In the genomic region with DNA sequence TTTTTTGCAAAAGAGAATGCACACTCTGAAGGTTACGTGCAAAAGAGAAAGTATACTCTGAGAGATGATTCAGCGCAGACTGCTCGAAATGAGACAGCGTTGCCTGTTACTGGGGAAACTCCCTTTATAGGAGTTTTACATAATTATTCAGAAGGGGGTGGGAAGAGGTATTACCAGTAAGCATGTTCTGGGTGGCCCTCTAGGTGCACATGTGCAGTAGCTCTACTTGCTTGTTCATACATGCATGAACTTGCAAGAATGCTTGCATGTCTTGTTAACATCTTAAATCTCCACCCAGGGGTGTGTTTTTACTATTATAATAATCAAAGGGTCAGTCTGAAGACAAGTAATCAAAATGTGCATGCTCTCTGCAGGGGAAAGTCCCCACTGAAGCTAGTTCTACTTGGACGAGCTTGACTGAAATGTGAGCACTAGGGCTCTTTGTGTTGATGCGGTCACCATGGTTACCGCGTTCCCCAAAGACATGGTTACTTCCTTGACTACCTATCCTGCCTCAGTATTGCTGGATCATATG, we compare ENCODE assay signal across 9 cellular contexts.
DNase-seq lines count a peak whose midpoint lies in the region; ATAC-seq and TF ChIP-seq lines count a peak whose summit lies in the region.
"Had no signal": no experiment of that assay in that cellular context is flagged by ENCODE, and none has a peak within 500 bp of the region (broad histone marks: within the 10 kb centered on the region; RNA-seq: fewer than 3 reads in every experiment).

No MANE protein-coding gene starts in this region.

- H3K36me3 ChIP-seq in CD8-positive, alpha-beta memory T cell (ENCODE audit: insufficient read depth, low read length), result no peaks in the 10 kb centered on the region
- H3K36me3 ChIP-seq in mucosa of descending colon (ENCODE audit: low read depth), result no peaks in the 10 kb centered on the region
- H3K36me3 ChIP-seq in tibial artery, result no peaks in the 10 kb centered on the region

- H3K27ac ChIP-seq in CD8-positive, alpha-beta memory T cell (ENCODE audit: low read depth, low read length), result no peak overlapping the region
- H3K27ac ChIP-seq in tibial artery, result no peak overlapping the region

- H3K9me3 ChIP-seq in CD8-positive, alpha-beta memory T cell (ENCODE audit: low read length), result no peaks in the 10 kb centered on the region
- no peaks in the 10 kb centered on the region for H3K9me3 ChIP-seq in mucosa of descending colon
- no peaks in the 10 kb centered on the region for H3K9me3 ChIP-seq in tibial artery

- no peak overlapping the region for H3K4me3 ChIP-seq in CD8-positive, alpha-beta memory T cell (ENCODE audit: low read length)
- H3K4me3 ChIP-seq in mucosa of descending colon (no peak overlapping the region), tibial artery (no peak overlapping the region)

- no peaks in the 10 kb centered on the region for H3K36me3 Mint-ChIP-seq in CD8-positive, alpha-beta memory T cell
- H3K36me3 Mint-ChIP-seq in activated CD4-positive, alpha-beta T cell treated with anti-CD3 and anti-CD28 coated beads for 36 hours (ENCODE audit: low read depth), result no peaks in the 10 kb centered on the region
- H3K36me3 Mint-ChIP-seq: naive thymus-derived CD8-positive, alpha-beta T cell had no signal

- H3K9me3 Mint-ChIP-seq in CD8-positive, alpha-beta memory T cell, result no peaks in the 10 kb centered on the region
- no peaks in the 10 kb centered on the region for H3K9me3 Mint-ChIP-seq in activated CD4-positive, alpha-beta T cell treated with anti-CD3 and anti-CD28 coated beads for 36 hours (ENCODE audit: low read depth)

- TF ChIP-seq CTCF in mucosa of descending colon (IDR thresholded peaks at IDR 0.05) (no peak), tibial artery (IDR thresholded peaks at IDR 0.05) (no peak)

- peaks cover 4 to 21% (median 14%) of the 10 kb centered on the region in 3 donors for H3K4me1 Mint-ChIP-seq in CD8-positive, alpha-beta memory T cell
- peaks cover 15% of the 10 kb centered on the region for H3K4me1 Mint-ChIP-seq in activated CD4-positive, alpha-beta T cell treated with anti-CD3 and anti-CD28 coated beads for 36 hours

- CTCF ChIA-PET in CD8-positive, alpha-beta memory T cell (lab: Charles Lee), result no interaction called here
- CTCF ChIA-PET in activated CD4-positive, alpha-beta T cell treated with anti-CD3 and anti-CD28 coated beads for 36 hours (lab: Charles Lee), result no interaction called here

- intact Hi-C loops in activated CD4-positive, alpha-beta T cell treated with anti-CD3 and anti-CD28 coated beads for 36 hours (cut with DNase I, micrococcal nuclease), result loop anchor here in 1 of 2 experiments (5.0 kb wide), 2 partner anchors 520 to 715 kb away; no protein-coding TSS in a partner anchor
- intact Hi-C loops in mucosa of descending colon (cut with DNase I, micrococcal nuclease) (no loop called here), tibial artery (cut with DNase I; ENCODE audit: low total_unique reads) (no loop called here)

- H3K27me3 ChIP-seq in CD8-positive, alpha-beta memory T cell (ENCODE audit: insufficient read depth, low read length, poor library complexity, severe bottlenecking), result no peaks in the 10 kb centered on the region
- H3K27me3 ChIP-seq in tibial artery, result no peaks in the 10 kb centered on the region

- ATAC-seq in GM19397 (IDR thresholded peaks at IDR 0.05; ENCODE audit: unreplicated experiment), result peak; percentile 97
- peak; percentile 96 for ATAC-seq in HG03354 (IDR thresholded peaks at IDR 0.05; ENCODE audit: poor library complexity, severe bottlenecking, unreplicated experiment)
- peak; percentile 93 for ATAC-seq in activated CD4-positive, alpha-beta T cell treated with anti-CD3 and anti-CD28 coated beads for 36 hours
- peak; percentile 67 for ATAC-seq in mucosa of descending colon

- H3K27ac Mint-ChIP-seq in CD8-positive, alpha-beta memory T cell, result peak overlapping the region in 4 of 8 donors; percentile 5 to 34 (median 26)
- H3K27ac Mint-ChIP-seq in activated CD4-positive, alpha-beta T cell treated with anti-CD3 and anti-CD28 coated beads for 36 hours, result no peak overlapping the region
- H3K27ac Mint-ChIP-seq: naive thymus-derived CD8-positive, alpha-beta T cell had no signal

- DNase-seq in CD8-positive, alpha-beta memory T cell, result peak in 3 of 5 donors; percentile 3 to 60 (median 17)
- DNase-seq in activated CD4-positive, alpha-beta T cell treated with anti-CD3 and anti-CD28 coated beads for 36 hours, result peak; percentile 77
- DNase-seq in mucosa of descending colon, result peak in 1 of 3 donors; percentile 19
- no peak for DNase-seq in NCI-H2227 treated with DMSO at 0.1 percent for 48 hours (lab: John Stamatoyannopoulos, UW)
- DNase-seq in LoVo (ENCODE audit: low spot score), result no peak
- no peak for DNase-seq in tibial artery
- DNase-seq: naive thymus-derived CD8-positive, alpha-beta T cell had no signal

- no peaks in the 10 kb centered on the region for H3K27me3 Mint-ChIP-seq in CD8-positive, alpha-beta memory T cell
- H3K27me3 Mint-ChIP-seq in activated CD4-positive, alpha-beta T cell treated with anti-CD3 and anti-CD28 coated beads for 36 hours, result peaks cover 7% of the 10 kb centered on the region

- POLR2A ChIA-PET in CD8-positive, alpha-beta memory T cell (lab: Charles Lee), result no interaction called here
- POLR2A ChIA-PET in activated CD4-positive, alpha-beta T cell treated with anti-CD3 and anti-CD28 coated beads for 36 hours (lab: Charles Lee), result no interaction called here

- H3K4me3 Mint-ChIP-seq in CD8-positive, alpha-beta memory T cell, result peak overlapping the region; percentile 43 to 83 (median 64)
- H3K4me3 Mint-ChIP-seq in activated CD4-positive, alpha-beta T cell treated with anti-CD3 and anti-CD28 coated beads for 36 hours, result no peak overlapping the region

- H3K4me1 ChIP-seq in CD8-positive, alpha-beta memory T cell (ENCODE audit: insufficient read depth, low read length), result no peaks in the 10 kb centered on the region
- H3K4me1 ChIP-seq in mucosa of descending colon (ENCODE audit: low read depth) (no peaks in the 10 kb centered on the region), tibial artery (peaks cover 0 to 33% (median 0%) of the 10 kb centered on the region in 4 donors)

Comparison
In these comparisons a context has a peak if more than half of its experiments do, and no peak if none do; other contexts are left out.
1. DNase-seq: peak in CD8-positive, alpha-beta memory T cell (3 of 5) and activated CD4-positive, alpha-beta T cell treated with anti-CD3 and anti-CD28 coated beads for 36 hours (single experiment); none in NCI-H2227 treated with DMSO at 0.1 percent for 48 hours (single experiment), LoVo (single experiment) and tibial artery (0 of 2).
2. Peak in every context shown above with its lines, with median percentiles within 50 percentile points of each other: ATAC-seq.